8 cellular contexts compared by ENCODE assay signal in the genomic region with DNA sequence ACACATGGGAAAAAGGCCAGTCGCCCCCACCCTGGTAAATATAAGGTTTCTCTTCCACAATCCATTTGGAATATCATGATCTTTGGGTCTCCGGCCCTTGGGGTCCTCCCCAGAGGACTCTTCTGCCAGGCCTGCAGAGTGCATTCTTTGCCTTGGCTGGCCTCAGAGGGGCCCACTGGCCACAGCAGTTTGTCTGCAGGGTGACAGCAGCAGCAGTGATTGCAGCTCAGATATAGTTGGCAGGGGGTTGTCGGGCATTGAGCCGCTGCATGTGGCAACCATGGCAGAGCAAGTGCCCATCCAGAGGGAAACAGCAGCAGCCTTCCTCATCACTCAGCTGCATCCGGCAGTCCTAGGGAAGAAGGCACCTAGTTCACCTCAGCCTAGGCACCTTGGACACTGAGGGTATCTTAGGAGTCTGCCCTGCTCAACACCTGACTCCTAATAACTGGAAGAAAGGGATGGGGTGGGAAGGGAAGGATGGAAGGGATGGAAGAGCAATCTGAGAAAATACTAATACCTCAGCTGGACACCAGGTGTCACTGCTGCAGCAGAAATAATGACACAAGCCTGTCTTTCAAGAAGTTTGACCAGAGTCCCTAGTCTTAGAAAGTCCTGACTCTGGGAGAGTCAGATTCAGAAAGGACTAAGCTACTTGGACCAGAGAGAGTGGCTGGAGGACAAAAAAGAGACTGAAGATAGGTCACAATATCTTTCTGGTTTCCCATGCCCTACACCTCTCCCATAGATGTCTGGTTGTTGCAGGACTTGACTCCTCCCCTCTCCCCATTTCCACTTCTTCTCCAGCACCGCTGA. TPM values are rescaled to one million over a fixed set of nuclear protein-coding genes. Genes with fewer than 3 reads are reported as not detected.
DNase-seq lines count a peak whose midpoint lies in the region; ATAC-seq and TF ChIP-seq lines count a peak whose summit lies in the region.

No MANE protein-coding gene starts in this region.

- no peaks in the 10 kb centered on the region for H3K27me3 ChIP-seq in tibial artery

- intact Hi-C loops in tibial artery (cut with DNase I; ENCODE audit: low total_unique reads): no loop called here

- no peak overlapping the region for H3K27ac Mint-ChIP-seq in T-cell

- H3K4me3 Mint-ChIP-seq in T-cell: no peak overlapping the region

- peaks cover 3% of the 10 kb centered on the region for H3K36me3 Mint-ChIP-seq in T-cell

- H3K9me3 ChIP-seq in tibial artery: no peaks in the 10 kb centered on the region

- H3K4me3 ChIP-seq in tibial artery: no peak overlapping the region

- peaks cover 0 to 31% (median 21%) of the 10 kb centered on the region in 4 donors for H3K4me1 ChIP-seq in tibial artery

- ATAC-seq in T-cell (replicated peaks in 1 of 4): peak; percentile 39 to 66 (median 60)

- DNase-seq in NCI-H2081 (lab: John Stamatoyannopoulos, UW): peak; percentile 13 to 45
- no peak for DNase-seq in NCI-H2081 treated with DMSO at 0.1 percent for 48 hours (lab: John Stamatoyannopoulos, UW)
- DNase-seq in HT-29 (ENCODE audit: low spot score): peak; percentile 76
- peak in 10 of 34 experiments; percentile 9 to 43 (median 24) for DNase-seq in T-cell
- peak; percentile 82 for DNase-seq in dermis blood vessel endothelial cell
- DNase-seq in lung microvascular endothelial cell (ENCODE audit: low read depth in 2 of 2): peak; percentile 53 to 75
- DNase-seq in tibial artery: no peak
- DNase-seq in NK-92 treated with Interleukin-12 subunit alpha and Interleukin-12 subunit beta, amount 100 ng/mL, for 24 hours (lab: John Stamatoyannopoulos, UW): no peak

- H3K4me1 Mint-ChIP-seq in T-cell: no peaks in the 10 kb centered on the region

- peak overlapping the region in 1 of 2 donors; percentile 7 for H3K27ac ChIP-seq in tibial artery

- CTCF ChIA-PET in T-cell (lab: Charles Lee): interaction anchor here (0.5 to 3.7 kb wide), 23 partner anchors 9 to 995 kb away, joined by 3 to 23 read pairs (median 3); partner anchors contain the start of genes AJUBA (in 1 of the 2) and CDH24 (in 1 of the 2)

- H3K9me3 Mint-ChIP-seq in T-cell: no peaks in the 10 kb centered on the region

- TF ChIP-seq CTCF in tibial artery (IDR thresholded peaks at IDR 0.05): peak; percentile 81 to 82

- peaks cover 5 to 37% (median 7%) of the 10 kb centered on the region in 3 donors for H3K36me3 ChIP-seq in tibial artery

- H3K27me3 Mint-ChIP-seq in T-cell: peaks cover 0 to 2% of the 10 kb centered on the region in 2 donors

- POLR2A ChIA-PET in T-cell (lab: Charles Lee): interaction anchor here (0.6 kb wide), 2 partner anchors 10 to 15 kb away, joined by 3 to 4 read pairs; no protein-coding TSS in a partner anchor

RNA-seq across cellular contexts. Expression of gene AJUBA, which starts 8.9 kb away (rescaled TPM):
- 52.0 and 53.6 TPM in 2 replicates for total RNA-seq in HT-29 (2014; rRNA removed; shearing (Covaris generic))
- 1 to 10 TPM; 1.8 to 3.1 (median 2.4) TPM for total RNA-seq in T-cell
- total RNA-seq in dermis blood vessel endothelial cell: 49.3 and 80.8 TPM in 2 replicates
- 36.0 and 70.2 TPM in 2 replicates for total RNA-seq in lung microvascular endothelial cell

RNA-seq across cellular contexts. Expression of gene HAUS4, which starts 16.5 kb away (rescaled TPM):
- total RNA-seq in HT-29 (2014; rRNA removed; shearing (Covaris generic)): 28.5 and 29.4 TPM in 2 replicates
- total RNA-seq in T-cell: 10 to 100 TPM; 19.2 to 37.1 (median 23.8) TPM
- 39.8 and 46.3 TPM in 2 replicates for total RNA-seq in dermis blood vessel endothelial cell
- 6.3 and 28.5 TPM in 2 replicates for total RNA-seq in lung microvascular endothelial cell

RNA-seq across cellular contexts. Expression of gene C14orf93, which starts 36.5 kb away (rescaled TPM):
- 14.6 and 15.1 TPM in 2 replicates for total RNA-seq in HT-29 (2014; rRNA removed; shearing (Covaris generic))
- total RNA-seq in T-cell: 10 to 100 TPM; 10.8 to 13.7 (median 12.4) TPM
- total RNA-seq in dermis blood vessel endothelial cell: 6.8 and 10.6 TPM in 2 replicates
- total RNA-seq in lung microvascular endothelial cell: 2.4 and 3.9 TPM in 2 replicates

RNA-seq across cellular contexts. Expression of gene PRMT5, which starts 44.2 kb away (rescaled TPM):
- 46.4 and 47.6 TPM in 2 replicates for total RNA-seq in HT-29 (2014; rRNA removed; shearing (Covaris generic))
- total RNA-seq in T-cell: 10 to 100 TPM; 17.7 to 45.3 (median 37.5) TPM
- total RNA-seq in dermis blood vessel endothelial cell: 40.0 and 48.1 TPM in 2 replicates
- 35.3 and 41.9 TPM in 2 replicates for total RNA-seq in lung microvascular endothelial cell

RNA-seq across cellular contexts. Expression of gene RBM23, which starts 54.5 kb away (rescaled TPM):
- total RNA-seq in HT-29 (2014; rRNA removed; shearing (Covaris generic)): 54.9 and 56.3 TPM in 2 replicates
- total RNA-seq in T-cell: 100 to 1,000 TPM in 1 of 5 donors, 10 to 100 TPM in 4; 88.7 to 102 (median 94.7) TPM
- 56.3 and 116 TPM in 2 replicates for total RNA-seq in dermis blood vessel endothelial cell
- 24.0 and 37.7 TPM in 2 replicates for total RNA-seq in lung microvascular endothelial cell

Comparison
In these comparisons a context has a peak if more than half of its experiments do, and no peak if none do; other contexts are left out.
1. DNase-seq: peak in NCI-H2081 (2 of 2), HT-29 (single experiment), dermis blood vessel endothelial cell (single experiment) and lung microvascular endothelial cell (2 of 2); none in NCI-H2081 treated with DMSO at 0.1 percent for 48 hours (single experiment), tibial artery (0 of 2) and NK-92 treated with Interleukin-12 subunit alpha and Interleukin-12 subunit beta, amount 100 ng/mL, for 24 hours (single experiment).